ENCODE assay signal across 18 cellular contexts in the genomic region with DNA sequence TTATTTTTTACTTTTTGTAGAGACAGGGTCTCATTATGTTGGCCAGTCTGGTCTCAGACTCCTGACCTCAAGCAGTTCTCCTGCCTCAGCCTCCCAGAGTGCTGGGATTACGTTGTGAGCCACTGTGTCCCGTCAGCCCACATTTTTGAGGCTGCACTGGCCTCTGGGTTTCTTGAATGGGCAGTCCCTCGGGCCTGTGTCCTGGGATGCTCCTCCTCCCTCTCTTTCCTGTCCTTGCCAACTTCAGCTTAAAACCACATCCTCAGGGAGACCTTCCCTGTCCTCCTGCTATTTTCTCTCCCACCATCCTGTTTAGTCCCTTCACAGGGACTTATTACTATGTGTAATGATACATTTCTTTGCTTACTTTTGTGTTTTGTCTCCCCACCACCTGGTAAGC. TPM values are rescaled to one million over a fixed set of nuclear protein-coding genes. Genes with fewer than 3 reads are reported as not detected.
A peak's percentile ranks its signal among the peaks of the same experiment; 100 is the strongest.
DNase-seq lines count a peak whose midpoint lies in the region; ATAC-seq and TF ChIP-seq lines count a peak whose summit lies in the region.
"Had no signal": no experiment of that assay in that cellular context is flagged by ENCODE, and none has a peak within 500 bp of the region (broad histone marks: within the 10 kb centered on the region; RNA-seq: fewer than 3 reads in every experiment).

No MANE protein-coding gene starts in this region.

- TF ChIP-seq RAD21 in SK-N-SH (IDR thresholded peaks at IDR 0.05; ENCODE audit: low read length), result no peak

- intact Hi-C loops in mammary epithelial cell (cut with micrococcal nuclease) (no loop called here), MCF 10A (cut with micrococcal nuclease) (no loop called here), A673 (cut with micrococcal nuclease; ENCODE audit: unreplicated experiment) (no loop called here)

- peaks cover 35% of the 10 kb centered on the region for H3K4me1 Mint-ChIP-seq in MCF 10A (ENCODE audit: insufficient read depth, unreplicated experiment)

- BruUV-seq in mammary epithelial cell (replicated peaks; lab: Mats Ljungman, UMichigan) (no TSS peak), MCF 10A (replicated peaks; lab: Mats Ljungman, UMichigan) (no TSS peak), A673 (replicated peaks; lab: Mats Ljungman, UMichigan) (no TSS peak)

- H3K27ac ChIP-seq in mammary epithelial cell (ENCODE audit: insufficient read depth, low read depth, low read length), result no peak overlapping the region
- H3K27ac ChIP-seq in SK-N-SH (ENCODE audit: low read depth in 2 of 2, low read length in 1 of 2), result no peak overlapping the region
- no peak overlapping the region for H3K27ac ChIP-seq in A673 (ENCODE audit: low read depth, low read length, poor library complexity, severe bottlenecking)
- H3K27ac ChIP-seq: C4-2B, SJSA1 had no signal

- H3K27me3 ChIP-seq in mammary epithelial cell (ENCODE audit: insufficient read depth, low read length), result no peaks in the 10 kb centered on the region
- H3K27me3 ChIP-seq in SK-N-SH (ENCODE audit: insufficient read depth), result no peaks in the 10 kb centered on the region
- no peaks in the 10 kb centered on the region for H3K27me3 ChIP-seq in A673 (replicated peaks; ENCODE audit: insufficient read depth, low read depth, low read length, poor library complexity)
- H3K27me3 ChIP-seq: SJSA1 had no signal

- no peaks in the 10 kb centered on the region for H3K36me3 ChIP-seq in mammary epithelial cell (ENCODE audit: insufficient read depth, low read length)
- no peaks in the 10 kb centered on the region for H3K36me3 ChIP-seq in SK-N-SH (replicated peaks in 1 of 2; ENCODE audit: control insufficient read depth in 1 of 2, insufficient read depth in 2 of 2, low read length in 1 of 2)
- no peaks in the 10 kb centered on the region for H3K36me3 ChIP-seq in A673 (ENCODE audit: insufficient read depth, low read length, poor library complexity, severe bottlenecking)
- H3K36me3 ChIP-seq: SJSA1 had no signal

- TF ChIP-seq EP300 in SK-N-SH (IDR thresholded peaks at IDR 0.05; ENCODE audit: borderline replicate concordance in 1 of 2, low read depth in 1 of 2, low read length in 1 of 2), result no peak

- H3K9me2 ChIP-seq in SK-N-SH, result no peaks in the 10 kb centered on the region

- H3K27ac Mint-ChIP-seq in MCF 10A (ENCODE audit: low read depth, unreplicated experiment), result no peak overlapping the region

- TF ChIP-seq CTCF in mammary epithelial cell (conservative IDR thresholded peaks at IDR 0.05 in 1 of 2, IDR thresholded peaks at IDR 0.05 in 1 of 2; ENCODE audit: extremely low read depth in 1 of 2, insufficient read depth in 1 of 2, low read depth in 1 of 2, low read length in 2 of 2) (no peak), MCF 10A (IDR thresholded peaks at IDR 0.05; ENCODE audit: unreplicated experiment) (no peak), SK-N-SH (IDR thresholded peaks at IDR 0.05) (no peak), fibroblast of pulmonary artery (IDR thresholded peaks at IDR 0.05; ENCODE audit: low read length, missing control alignments) (no peak), A673 (conservative IDR thresholded peaks at IDR 0.05; ENCODE audit: low read depth, low read length) (no peak)

- ATAC-seq in HG02973 (IDR thresholded peaks at IDR 0.05; ENCODE audit: unreplicated experiment), result no peak
- ATAC-seq: activated T-cell treated with anti-CD3 and anti-CD28 coated beads, Interleukin-2, amount 50 U/mL, for 4 hours had no signal

- H3K9me3 Mint-ChIP-seq in MCF 10A (ENCODE audit: unreplicated experiment), result peaks cover 6% of the 10 kb centered on the region
- H3K9me3 Mint-ChIP-seq: activated T-cell treated with anti-CD3 and anti-CD28 coated beads, Interleukin-2, amount 50 U/mL, for 4 hours; IgD-negative memory B cell had no signal

- in situ Hi-C loops in mammary epithelial cell (cut with MboI; ENCODE audit: low sequenced_read_pairs in 2 of 2), result no loop called here

- POLR2A ChIA-PET in MCF 10A (lab: Yijun Ruan, JAX), result interaction anchor here (0.9 to 1.8 kb wide), 5 partner anchors 19 to 34 kb away, joined by 3 to 7 read pairs (median 3); no protein-coding TSS in a partner anchor
- POLR2A ChIA-PET in SK-N-SH (lab: Yijun Ruan, JAX), result no interaction called here
- POLR2A ChIA-PET in A673 (lab: Charles Lee; ENCODE audit: low non-redundant PET), result no interaction called here

- no peak overlapping the region for H3K4me2 ChIP-seq in mammary epithelial cell (ENCODE audit: insufficient read depth, low read depth, low read length)
- no peak overlapping the region for H3K4me2 ChIP-seq in SK-N-SH

- H4K20me1 ChIP-seq in mammary epithelial cell (ENCODE audit: insufficient read depth, low read length) (no peaks in the 10 kb centered on the region), SK-N-SH (ENCODE audit: insufficient read depth) (no peaks in the 10 kb centered on the region)

- H3K4me3 Mint-ChIP-seq in MCF 10A (ENCODE audit: unreplicated experiment), result no peak overlapping the region
- H3K4me3 Mint-ChIP-seq: activated T-cell treated with anti-CD3 and anti-CD28 coated beads, Interleukin-2, amount 50 U/mL, for 4 hours; IgD-negative memory B cell had no signal

- H3K27me3 Mint-ChIP-seq in MCF 10A (ENCODE audit: insufficient read depth, unreplicated experiment), result no peaks in the 10 kb centered on the region

- no peaks in the 10 kb centered on the region for H3K9me3 ChIP-seq in mammary epithelial cell (replicated peaks; ENCODE audit: insufficient read depth, low read length)
- no peaks in the 10 kb centered on the region for H3K9me3 ChIP-seq in SK-N-SH
- H3K9me3 ChIP-seq in A673 (ENCODE audit: low read depth, low read length, poor library complexity, severe bottlenecking), result no peaks in the 10 kb centered on the region
- H3K9me3 ChIP-seq: SJSA1 had no signal

- DNase-seq in mammary epithelial cell (peak; percentile 38), MCF 10A (ENCODE audit: unreplicated experiment) (no peak), SK-N-SH (no peak), fibroblast of pulmonary artery (ENCODE audit: low read depth) (peak; percentile 39), NCI-H2081 treated with DMSO at 0.1 percent for 48 hours (lab: John Stamatoyannopoulos, UW) (no peak), A673 (ENCODE audit: low spot score) (no peak), activated T-cell treated with anti-CD3 and anti-CD28 coated beads for 4 hours (no peak)
- DNase-seq: activated naive CD4-positive, alpha-beta T cell treated with Interleukin-2 at 50 U/mL for 16 hours; activated T-cell treated with anti-CD3 and anti-CD28 coated beads, Interleukin-2, amount 50 U/mL, for 4 hours; aorta; erythroblast; NCI-H1694; NCI-H748 treated with DMSO at 0.1 percent for 48 hours; stimulated activated CD4-positive, alpha-beta T cell treated with anti-CD3 and anti-CD28 coated beads, Interleukin-4, amount 100 ng/mL, for 24 hours had no signal

- peaks cover 2% of the 10 kb centered on the region for H3F3A ChIP-seq in SK-N-SH (replicated peaks; ENCODE audit: insufficient read depth)

- no peak overlapping the region for H3K4me3 ChIP-seq in mammary epithelial cell (replicated peaks in 1 of 3; ENCODE audit: insufficient read depth in 1 of 3, low read depth in 2 of 3, low read length in 3 of 3)
- no peak overlapping the region for H3K4me3 ChIP-seq in SK-N-SH (ENCODE audit: low read depth in 2 of 2, low read length in 1 of 2)
- H3K4me3 ChIP-seq in fibroblast of pulmonary artery (replicated peaks; ENCODE audit: low read depth, low read length), result no peak overlapping the region
- no peak overlapping the region for H3K4me3 ChIP-seq in A673 (ENCODE audit: low read depth, low read length, poor library complexity, severe bottlenecking)
- H3K4me3 ChIP-seq: SJSA1 had no signal

- dilution Hi-C loops in mammary epithelial cell (cut with HindIII; ENCODE audit: low sequenced_read_pairs), result no loop called here

- H2AFZ ChIP-seq in mammary epithelial cell (ENCODE audit: low read depth, low read length) (peak overlapping the region; percentile 66), SK-N-SH (ENCODE audit: low read depth) (peak overlapping the region; percentile 62; the same call in 1 of the 2 replicates)

- H3K79me2 ChIP-seq in mammary epithelial cell (ENCODE audit: insufficient read depth, low read length) (no peaks in the 10 kb centered on the region), SK-N-SH (ENCODE audit: insufficient read depth) (no peaks in the 10 kb centered on the region)

- H3K9ac ChIP-seq in mammary epithelial cell (ENCODE audit: insufficient read depth, low read length), result no peak overlapping the region
- no peak overlapping the region for H3K9ac ChIP-seq in SK-N-SH

- CTCF ChIA-PET in mammary epithelial cell (lab: Charles Lee; ENCODE audit: low non-redundant PET) (no interaction called here), MCF 10A (lab: Yijun Ruan, JAX) (interaction anchor here (1.1 to 4.1 kb wide), 4 partner anchors 10 to 73 kb away, joined by 3 to 14 read pairs (median 4); no protein-coding TSS in a partner anchor), SK-N-SH (lab: Yijun Ruan, JAX) (interaction anchor here (2.3 kb wide), 1 partner anchor 74 kb away, joined by 7 read pairs; no protein-coding TSS in a partner anchor), A673 (lab: Charles Lee) (no interaction called here)

- H3K4me1 ChIP-seq in mammary epithelial cell (ENCODE audit: insufficient read depth, low read length) (peaks cover 32% of the 10 kb centered on the region), SK-N-SH (ENCODE audit: control insufficient read depth in 1 of 2, insufficient read depth in 2 of 2, low read depth in 1 of 2, low read length in 1 of 2) (peaks cover 0 to 5% of the 10 kb centered on the region in 2 experiments; a peak in 3 of 4 replicates), A673 (ENCODE audit: insufficient read depth, low read length, poor library complexity, severe bottlenecking) (no peaks in the 10 kb centered on the region)

- 19% methylated on average over 3 of the region's 3 CpGs for WGBS in mammary epithelial cell (ENCODE audit: low coverage, missing lambda C conversion rate)
- 89% methylated on average over 3 of the region's 3 CpGs for WGBS in SK-N-SH (ENCODE audit: low lambda C conversion rate)

- H3K36me3 Mint-ChIP-seq in MCF 10A (ENCODE audit: insufficient read depth, unreplicated experiment), result no peaks in the 10 kb centered on the region
- H3K36me3 Mint-ChIP-seq: IgD-negative memory B cell had no signal

TF ChIP-seq in SK-N-SH, 30 proteins besides CTCF, POLR2A, EP300 and RAD21 (continues in another document):
- TF ChIP-seq FOSL2 (IDR thresholded peaks at IDR 0.05; ENCODE audit: borderline replicate concordance, low read depth) (no peak), JUND (IDR thresholded peaks at IDR 0.05) (no peak), MAX (IDR thresholded peaks at IDR 0.05; ENCODE audit: low read depth) (no peak), CHD2 (IDR thresholded peaks at IDR 0.05; ENCODE audit: low read length, partially characterized antibody) (no peak)

RNA-seq across cellular contexts. Expression of gene LYST, which starts 31.4 kb away (rescaled TPM):
- 10 to 100 TPM; 27.6 to 50.5 TPM for total RNA-seq in mammary epithelial cell
- polyA plus RNA-seq in mammary epithelial cell, result 6.1 TPM
- 53.0 TPM for polyA minus RNA-seq in mammary epithelial cell
- 23.9 and 37.4 TPM in 2 replicates for total RNA-seq in MCF 10A (2022)
- polyA plus RNA-seq in SK-N-SH (2012; rRNA removed), result 3.9 and 4.6 TPM in 2 replicates
- polyA plus RNA-seq in SK-N-SH (2012; cell fraction: cytosol; rRNA removed), result 3.3 and 4.3 TPM in 2 replicates
- 7.6 and 11.9 TPM in 2 replicates for polyA plus RNA-seq in SK-N-SH (2012; cell fraction: nucleus; rRNA removed)
- total RNA-seq in A673 (2021), result 1.7 and 1.9 TPM in 2 replicates

Comparison
In these comparisons a context has a peak if more than half of its experiments do, and no peak if none do; other contexts are left out.
1. DNase-seq: peak in mammary epithelial cell (single experiment) and fibroblast of pulmonary artery (single experiment); none in MCF 10A (single experiment), SK-N-SH (single experiment), NCI-H2081 treated with DMSO at 0.1 percent for 48 hours (single experiment), A673 (single experiment) and activated T-cell treated with anti-CD3 and anti-CD28 coated beads for 4 hours (single experiment).
2. CTCF ChIA-PET loops: an anchor here in MCF 10A (1.1 to 4.1 kb wide) and SK-N-SH (2.3 kb wide); none called in mammary epithelial cell and A673.